ENCODE assay signal across 8 cellular contexts in the genomic region with DNA sequence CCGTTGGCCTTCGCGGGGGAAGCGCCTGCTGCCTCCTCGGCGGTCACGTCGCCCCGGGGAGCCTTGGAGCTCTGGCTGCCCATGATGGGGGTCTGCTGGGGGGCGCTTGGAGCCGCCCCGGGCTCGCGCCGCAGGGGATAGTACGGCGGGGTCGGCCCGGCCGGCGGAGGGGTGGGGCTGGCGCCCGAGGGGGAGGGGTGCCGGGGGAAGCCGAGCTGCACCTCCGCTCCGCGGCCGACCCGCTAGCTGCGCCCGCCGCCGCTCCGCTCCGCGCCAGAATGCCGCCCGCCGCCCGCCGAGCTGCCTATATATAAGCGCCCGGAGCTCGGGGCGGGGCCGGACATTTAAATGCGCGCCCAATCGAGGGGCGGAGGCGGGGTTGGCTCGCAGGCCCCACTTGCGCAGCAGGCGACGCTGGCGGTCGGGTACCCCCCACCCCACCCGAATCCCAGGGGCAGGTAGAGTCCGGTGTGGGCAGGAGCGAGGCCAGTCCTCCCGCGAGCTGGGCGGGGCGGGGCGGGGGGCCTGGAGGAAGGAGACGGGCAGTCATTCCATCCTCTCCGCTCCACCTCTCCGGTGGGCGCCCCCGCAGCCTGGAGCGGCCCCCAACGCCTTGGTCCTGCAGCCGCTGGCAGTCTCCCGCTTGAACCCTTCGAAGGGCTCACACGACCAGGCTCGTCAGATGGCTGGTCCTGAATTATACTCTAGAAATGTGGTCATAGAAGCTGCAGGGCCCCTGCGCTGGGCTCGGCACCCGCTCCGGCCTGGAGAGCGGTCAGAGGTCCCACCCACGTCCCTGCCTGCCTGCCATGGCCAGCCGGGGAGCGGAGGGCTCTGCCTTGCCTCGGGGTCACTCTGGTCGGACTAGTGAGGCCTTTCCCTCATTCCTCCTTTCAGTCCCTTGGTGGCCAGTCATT. TPM values are rescaled to one million over a fixed set of nuclear protein-coding genes. Genes with fewer than 3 reads are reported as not detected.
A peak's percentile ranks its signal among the peaks of the same experiment; 100 is the strongest.
DNase-seq lines count a peak whose midpoint lies in the region; ATAC-seq, FAIRE-seq and TF ChIP-seq lines count a peak whose summit lies in the region.

A gene with protein sequence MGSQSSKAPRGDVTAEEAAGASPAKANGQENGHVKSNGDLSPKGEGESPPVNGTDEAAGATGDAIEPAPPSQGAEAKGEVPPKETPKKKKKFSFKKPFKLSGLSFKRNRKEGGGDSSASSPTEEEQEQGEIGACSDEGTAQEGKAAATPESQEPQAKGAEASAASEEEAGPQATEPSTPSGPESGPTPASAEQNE (minus strand): TSS at position 283 of the 917 bp plus-strand sequence. CDS start 200 bp downstream, at position 83.

- H3K4me1 Mint-ChIP-seq in activated T-helper 1 cell treated with anti-CD3 and anti-CD28 coated beads, Interleukin-12 subunit alpha, Interleukin-12 subunit beta, Interleukin-2, Interleukin-4 antibody, amounts not matched to agents 30 ng/mL and 10 ng/mL and 1 ng/mL, durations not matched to agents 14 hours and 24 hours and 36 hours (ENCODE audit: low read depth): peaks cover 52% of the 10 kb centered on the region
- H3K4me1 Mint-ChIP-seq in natural killer cell: peaks cover 22 to 47% of the 10 kb centered on the region in 2 donors

- H3K9me3 ChIP-seq in HUES6 (ENCODE audit: control insufficient read depth, insufficient read depth, low read depth, low read length): no peaks in the 10 kb centered on the region
- no peaks in the 10 kb centered on the region for H3K9me3 ChIP-seq in Peyer's patch

- TF ChIP-seq CTCF in Peyer's patch (IDR thresholded peaks at IDR 0.05) (peak in 1 of 6 experiments; percentile 4), natural killer cell (IDR thresholded peaks at IDR 0.05) (no peak)

- TF ChIP-seq POLR2A in Peyer's patch (IDR thresholded peaks at IDR 0.05): peak; percentile 83 to 89

- FAIRE-seq in GM19239 (lab: Jason Lieb, UNC): no peak

- intact Hi-C loops in activated T-helper 1 cell treated with anti-CD3 and anti-CD28 coated beads, Interleukin-12 subunit alpha, Interleukin-12 subunit beta, Interleukin-2, Interleukin-4 antibody, amounts not matched to agents 30 ng/mL and 10 ng/mL and 1 ng/mL, durations not matched to agents 14 hours and 24 hours and 36 hours (cut with micrococcal nuclease): loop anchor here (2.0 to 10.0 kb wide), 5 partner anchors 15 to 401 kb away; partner anchors contain the start of genes LCK, PTP4A2 and TMEM39B
- intact Hi-C loops in natural killer cell (cut with micrococcal nuclease): loop anchor here (1.0 to 5.0 kb wide), 4 partner anchors 36 to 114 kb away; partner anchors contain the start of genes BSDC1, EIF3I and TMEM234

- peak within 1 kb of the TSS; percentile 88 for H3K4me3 Mint-ChIP-seq in activated T-helper 1 cell treated with anti-CD3 and anti-CD28 coated beads, Interleukin-12 subunit alpha, Interleukin-12 subunit beta, Interleukin-2, Interleukin-4 antibody, amounts not matched to agents 30 ng/mL and 10 ng/mL and 1 ng/mL, durations not matched to agents 14 hours and 24 hours and 36 hours
- H3K4me3 Mint-ChIP-seq in natural killer cell: peak within 1 kb of the TSS; percentile 88

- H3K27me3 Mint-ChIP-seq in activated T-helper 1 cell treated with anti-CD3 and anti-CD28 coated beads, Interleukin-12 subunit alpha, Interleukin-12 subunit beta, Interleukin-2, Interleukin-4 antibody, amounts not matched to agents 30 ng/mL and 10 ng/mL and 1 ng/mL, durations not matched to agents 14 hours and 24 hours and 36 hours (ENCODE audit: insufficient read depth): no peaks in the 10 kb centered on the region
- peaks cover 0 to 3% of the 10 kb centered on the region in 2 donors for H3K27me3 Mint-ChIP-seq in natural killer cell (ENCODE audit: low read depth in 2 of 2)

- peak within 1 kb of the TSS; percentile 88 for H3K27ac ChIP-seq in HUES6 (ENCODE audit: low read depth, low read length)
- H3K27ac ChIP-seq in Peyer's patch: peak within 1 kb of the TSS; percentile 62 to 94 (median 78)

- ATAC-seq in natural killer cell: peak; percentile 54 to 66 (median 62)

- peaks cover 7% of the 10 kb centered on the region for H3K27me3 ChIP-seq in HUES6 (ENCODE audit: control insufficient read depth, insufficient read depth, low read length)
- H3K27me3 ChIP-seq in Peyer's patch: no peaks in the 10 kb centered on the region

- no peaks in the 10 kb centered on the region for H3K9me3 Mint-ChIP-seq in activated T-helper 1 cell treated with anti-CD3 and anti-CD28 coated beads, Interleukin-12 subunit alpha, Interleukin-12 subunit beta, Interleukin-2, Interleukin-4 antibody, amounts not matched to agents 30 ng/mL and 10 ng/mL and 1 ng/mL, durations not matched to agents 14 hours and 24 hours and 36 hours
- no peaks in the 10 kb centered on the region for H3K9me3 Mint-ChIP-seq in natural killer cell

- H3K27ac Mint-ChIP-seq in activated T-helper 1 cell treated with anti-CD3 and anti-CD28 coated beads, Interleukin-12 subunit alpha, Interleukin-12 subunit beta, Interleukin-2, Interleukin-4 antibody, amounts not matched to agents 30 ng/mL and 10 ng/mL and 1 ng/mL, durations not matched to agents 14 hours and 24 hours and 36 hours: peak within 1 kb of the TSS; percentile 67
- peak within 1 kb of the TSS; percentile 43 to 87 for H3K27ac Mint-ChIP-seq in natural killer cell

- peaks cover 37% of the 10 kb centered on the region for H3K36me3 ChIP-seq in HUES6 (ENCODE audit: control insufficient read depth, insufficient read depth, low read length)
- peaks cover 0 to 16% (median 0%) of the 10 kb centered on the region in 3 donors for H3K36me3 ChIP-seq in Peyer's patch

- peaks cover 19% of the 10 kb centered on the region for H3K36me3 Mint-ChIP-seq in activated T-helper 1 cell treated with anti-CD3 and anti-CD28 coated beads, Interleukin-12 subunit alpha, Interleukin-12 subunit beta, Interleukin-2, Interleukin-4 antibody, amounts not matched to agents 30 ng/mL and 10 ng/mL and 1 ng/mL, durations not matched to agents 14 hours and 24 hours and 36 hours (ENCODE audit: low read depth)
- peaks cover 5% of the 10 kb centered on the region for H3K36me3 Mint-ChIP-seq in natural killer cell

- H3K4me3 ChIP-seq in HUES6 (ENCODE audit: low read depth, low read length) (peak within 1 kb of the TSS; percentile 80), Peyer's patch (peak within 1 kb of the TSS; percentile 65 to 95 (median 79))

- H3K4me1 ChIP-seq in HUES6 (ENCODE audit: control insufficient read depth, insufficient read depth, low read length) (peaks cover 35% of the 10 kb centered on the region), Peyer's patch (peaks cover 0 to 39% (median 28%) of the 10 kb centered on the region in 4 donors)

- H3K9ac ChIP-seq in HUES6 (ENCODE audit: low read length): peak within 1 kb of the TSS; percentile 94

- DNase-seq in Ammon's horn (ENCODE audit: low spot score) (peak; percentile 83), GM19239 (ENCODE audit: insufficient read length, low spot score) (peak; percentile 65), Peyer's patch (peak; percentile 88 to 95 (median 93)), fibroblast of peridontal ligament (ENCODE audit: extremely low read depth) (peak; percentile 43), natural killer cell (peak; percentile 85)
- peak; percentile 80 for DNase-seq in activated T-helper 1 cell treated with anti-CD3 and anti-CD28 coated beads, Interleukin-12 subunit alpha, Interleukin-12 subunit beta, Interleukin-2, Interleukin-4 antibody, amounts not matched to agents 30 ng/mL and 10 ng/mL and 1 ng/mL, durations not matched to agents 14 hours and 24 hours and 36 hours (ENCODE audit: low spot score)
- DNase-seq in stimulated activated naive CD4-positive, alpha-beta T cell (lab: John Stamatoyannopoulos, UW): peak; percentile 76 to 90 (median 88)

RNA-seq across cellular contexts. Expression of the gene that starts here (rescaled TPM):
- total RNA-seq in Peyer's patch (10 to 100 TPM; 19.1 to 51.2 (median 35.9) TPM), natural killer cell (10 to 100 TPM; 21.7 to 26.1 (median 21.8) TPM)
- total RNA-seq in activated T-helper 1 cell treated with anti-CD3 and anti-CD28 coated beads, Interleukin-12 subunit alpha, Interleukin-12 subunit beta, Interleukin-2, Interleukin-4 antibody, amounts not matched to agents 30 ng/mL and 10 ng/mL and 1 ng/mL, durations not matched to agents 14 hours and 24 hours and 36 hours: 31.6 and 31.8 TPM in 2 replicates

Comparison
In these comparisons a context has a peak if more than half of its experiments do, and no peak if none do; other contexts are left out.
1. Peak in every context shown above with its lines: DNase-seq, ATAC-seq, H3K4me3 ChIP-seq and H3K27ac ChIP-seq.
2. DNase-seq: peak in every context shown above with its lines; median percentile 93 in Peyer's patch; 88 in stimulated activated naive CD4-positive, alpha-beta T cell; 85 in natural killer cell; 83 in Ammon's horn; 80 in activated T-helper 1 cell treated with anti-CD3 and anti-CD28 coated beads, Interleukin-12 subunit alpha, Interleukin-12 subunit beta, Interleukin-2, Interleukin-4 antibody, amounts not matched to agents 30 ng/mL and 10 ng/mL and 1 ng/mL, durations not matched to agents 14 hours and 24 hours and 36 hours; 65 in GM19239; 43 in fibroblast of peridontal ligament.